ENCODE assay signal across 19 cellular contexts in genomic region chr12:115228434-115228833, GRCh38.
DNase-seq lines count a peak whose midpoint lies in the region; ATAC-seq and TF ChIP-seq lines count a peak whose summit lies in the region.
"Had no signal": no experiment of that assay in that cellular context is flagged by ENCODE, and none has a peak within 500 bp of the region (broad histone marks: within the 10 kb centered on the region; RNA-seq: fewer than 3 reads in every experiment).

No MANE protein-coding gene starts in this region.

- H3K27me3 ChIP-seq in PC-9 (ENCODE audit: insufficient read depth, low read depth) (peaks cover 6% of the 10 kb centered on the region), foreskin keratinocyte (no peaks in the 10 kb centered on the region), smooth muscle cell (ENCODE audit: low read depth) (no peaks in the 10 kb centered on the region)
- H3K27me3 ChIP-seq: BLaER1 had no signal

- H3K27ac ChIP-seq in HEK293 (ENCODE audit: extremely low read depth, low read depth, low read length) (no peak overlapping the region), PC-9 (0 out of 2 replicates have a peak overlapping the region, but pooled peaks have one; percentile 48), foreskin keratinocyte (peak overlapping the region; percentile 2), smooth muscle cell (ENCODE audit: low read depth) (peak overlapping the region; percentile 65)
- H3K27ac ChIP-seq: BLaER1, HL-60 had no signal

- no TSS peak for BruUV-seq in PC-9 (replicated peaks; lab: Mats Ljungman, UMichigan)

- H3K27me3 Mint-ChIP-seq in effector memory CD8-positive, alpha-beta T cell: no peaks in the 10 kb centered on the region
- H3K27me3 Mint-ChIP-seq: IgD-negative memory B cell had no signal

- TF ChIP-seq CTCF in HEK293 (tag by site-specific recombination; IDR thresholded peaks at IDR 0.05) (no peak), PC-9 (conservative IDR thresholded peaks at IDR 0.05) (no peak), foreskin keratinocyte (conservative IDR thresholded peaks at IDR 0.05) (no peak), smooth muscle cell (IDR thresholded peaks at IDR 0.05; ENCODE audit: borderline replicate concordance, insufficient read depth, poor library complexity, severe bottlenecking) (no peak)

- no peak for ATAC-seq in foreskin keratinocyte
- no peak for ATAC-seq in effector memory CD8-positive, alpha-beta T cell (replicated peaks)
- ATAC-seq: CD8-positive, alpha-beta T cell; GM12878 had no signal

- 96% methylated on average over 4 of the region's 4 CpGs for WGBS in smooth muscle cell (ENCODE audit: low lambda C conversion rate)

- H3K27ac Mint-ChIP-seq in effector memory CD8-positive, alpha-beta T cell: no peak overlapping the region
- H3K27ac Mint-ChIP-seq: CD8-positive, alpha-beta T cell; IgD-negative memory B cell had no signal

- H3K79me2 ChIP-seq in PC-9 (ENCODE audit: low read depth) (no peaks in the 10 kb centered on the region), smooth muscle cell (ENCODE audit: low read depth) (no peaks in the 10 kb centered on the region)

- no peaks in the 10 kb centered on the region for H3K36me3 Mint-ChIP-seq in effector memory CD8-positive, alpha-beta T cell (ENCODE audit: insufficient read depth)
- H3K36me3 Mint-ChIP-seq: CD8-positive, alpha-beta T cell; IgD-negative memory B cell had no signal

- H3K9me3 Mint-ChIP-seq in effector memory CD8-positive, alpha-beta T cell: no peaks in the 10 kb centered on the region
- H3K9me3 Mint-ChIP-seq: CD8-positive, alpha-beta T cell had no signal

- H3K4me2 ChIP-seq in PC-9: no peak overlapping the region
- no peak overlapping the region for H3K4me2 ChIP-seq in smooth muscle cell
- H3K4me2 ChIP-seq: BLaER1 had no signal

- H2AFZ ChIP-seq in PC-9: no peak overlapping the region
- H2AFZ ChIP-seq in smooth muscle cell (ENCODE audit: low read depth): no peak overlapping the region

- POLR2A ChIA-PET in HEK293 (lab: Yijun Ruan, JAX): no interaction called here
- POLR2A ChIA-PET in PC-9 (lab: Charles Lee; ENCODE audit: unreplicated experiment): no interaction called here

- no peaks in the 10 kb centered on the region for H3K4me1 ChIP-seq in HEK293 (ENCODE audit: control insufficient read depth, insufficient read depth, low read length)
- H3K4me1 ChIP-seq in PC-9 (replicated peaks; ENCODE audit: insufficient read depth): peaks cover under 1% of the 10 kb centered on the region; the same call in 1 of the 2 replicates
- H3K4me1 ChIP-seq in foreskin keratinocyte: peaks cover 18% of the 10 kb centered on the region
- peaks cover 11% of the 10 kb centered on the region for H3K4me1 ChIP-seq in smooth muscle cell (ENCODE audit: low read depth)
- H3K4me1 ChIP-seq: BLaER1, HAP-1 had no signal

- no peak overlapping the region for H3K9ac ChIP-seq in smooth muscle cell (ENCODE audit: low read depth)
- H3K9ac ChIP-seq: BLaER1 had no signal

- H3K9me3 ChIP-seq in HEK293 (ENCODE audit: control insufficient read depth, insufficient read depth, low read depth, low read length) (no peaks in the 10 kb centered on the region), PC-9 (ENCODE audit: insufficient read depth, low read depth) (no peaks in the 10 kb centered on the region), smooth muscle cell (replicated peaks; ENCODE audit: low read depth) (no peaks in the 10 kb centered on the region)
- H3K9me3 ChIP-seq: BLaER1, HAP-1 had no signal

- H3K4me3 ChIP-seq in HEK293 (ENCODE audit: low read depth, low read length) (no peak overlapping the region), PC-9 (no peak overlapping the region), smooth muscle cell (no peak overlapping the region)
- H3K4me3 ChIP-seq: BLaER1, GM12878, HAP-1 had no signal

- H4K20me1 ChIP-seq in PC-9 (ENCODE audit: insufficient read depth): no peaks in the 10 kb centered on the region; the same call in 1 of the 2 replicates
- H4K20me1 ChIP-seq in smooth muscle cell (ENCODE audit: low read depth): no peaks in the 10 kb centered on the region
- H4K20me1 ChIP-seq: BLaER1 had no signal

- no peak for DNase-seq in PC-9
- no peak for DNase-seq in foreskin keratinocyte
- DNase-seq in smooth muscle cell (lab: John Stamatoyannopoulos, UW; ENCODE audit: unreplicated experiment): no peak
- DNase-seq in HuH-7.5 (ENCODE audit: low spot score): no peak
- DNase-seq in effector memory CD8-positive, alpha-beta T cell: no peak
- no peak for DNase-seq in activated CD4-positive, alpha-beta T cell treated with anti-CD3 and anti-CD28 coated beads, Interleukin-2, amount 50 U/mL, for 48 hours
- DNase-seq: AML-193; CD8-positive, alpha-beta T cell; DMS 273 treated with DMSO at 0.1 percent for 48 hours; DMS53; DND-41; EL; KG1 had no signal

- H3F3A ChIP-seq in PC-9 (ENCODE audit: insufficient read depth, low read depth) (no peaks in the 10 kb centered on the region), smooth muscle cell (ENCODE audit: low read depth) (peaks cover 30% of the 10 kb centered on the region)

- intact Hi-C loops in PC-9 (cut with micrococcal nuclease; ENCODE audit: unreplicated experiment): no loop called here

- CTCF ChIA-PET in HEK293 (lab: Yijun Ruan, JAX) (no interaction called here), PC-9 (lab: Charles Lee) (no interaction called here)

- H3K4me3 Mint-ChIP-seq in effector memory CD8-positive, alpha-beta T cell: no peak overlapping the region
- H3K4me3 Mint-ChIP-seq: CD8-positive, alpha-beta T cell; IgD-negative memory B cell had no signal

- H3K36me3 ChIP-seq in HEK293 (ENCODE audit: control insufficient read depth in 2 of 2, insufficient read depth in 1 of 2, low read length in 2 of 2) (no peaks in the 10 kb centered on the region), PC-9 (ENCODE audit: low read depth) (no peaks in the 10 kb centered on the region), smooth muscle cell (ENCODE audit: low read depth) (no peaks in the 10 kb centered on the region)
- H3K36me3 ChIP-seq: BLaER1, HAP-1 had no signal

- no peaks in the 10 kb centered on the region for H3K9me2 ChIP-seq in PC-9 (ENCODE audit: insufficient read depth)

- H3K4me1 Mint-ChIP-seq in effector memory CD8-positive, alpha-beta T cell (ENCODE audit: low read depth in 2 of 2): no peaks in the 10 kb centered on the region
- H3K4me1 Mint-ChIP-seq: IgD-negative memory B cell had no signal

TF ChIP-seq in HEK293, 187 proteins besides CTCF, POLR2A, EP300 and RAD21:
- TF ChIP-seq ZNF610 (tag by site-specific recombination; IDR thresholded peaks at IDR 0.05; ENCODE audit: borderline replicate concordance): no peak
- no peak for TF ChIP-seq ZNF155 (tag by site-specific recombination; IDR thresholded peaks at IDR 0.05)
- TF ChIP-seq SP2 (tag by site-specific recombination; IDR thresholded peaks at IDR 0.05): no peak
- no peak for TF ChIP-seq ZNF214 (tag by site-specific recombination; IDR thresholded peaks at IDR 0.05; ENCODE audit: borderline replicate concordance)
- TF ChIP-seq GLI4 (tag by site-specific recombination; IDR thresholded peaks at IDR 0.05): no peak
- TF ChIP-seq PRDM1 (tag by site-specific recombination; IDR thresholded peaks at IDR 0.05): no peak
- peak; percentile 68; the same call in 1 of the 2 replicates for TF ChIP-seq ZNF768 (tag by site-specific recombination; IDR thresholded peaks at IDR 0.05)
